8 cellular contexts compared by ENCODE assay signal in genomic region chrX:136496359-136496767, GRCh38. TPM values are rescaled to one million over a fixed set of nuclear protein-coding genes. Genes with fewer than 3 reads are reported as not detected.
DNase-seq lines count a peak whose midpoint lies in the region; ATAC-seq and TF ChIP-seq lines count a peak whose summit lies in the region.

No MANE protein-coding gene starts in this region.

- WGBS in lung, 2 donors = 0 to 44% methylated on average over 12 of the region's 12 CpGs

- DNase-seq in left ventricle myocardium inferior = no peak
- DNase-seq in Right ventricle myocardium inferior (ENCODE audit: missing footprints) = no peak
- no peak for DNase-seq in astrocyte of the cerebellum (ENCODE audit: low read depth)
- no peak for DNase-seq in lung (ENCODE audit: low spot score)
- DNase-seq in NCI-H2196 (lab: John Stamatoyannopoulos, UW; ENCODE audit: unreplicated experiment) = no peak
- no peak for DNase-seq in hepatic stellate cell (ENCODE audit: low spot score)

- in situ Hi-C loops in astrocyte of the cerebellum (cut with HindIII; ENCODE audit: low sequenced_read_pairs) = no loop called here

- H3K36me3 ChIP-seq in left ventricle myocardium inferior = peaks cover 14% of the 10 kb centered on the region
- no peaks in the 10 kb centered on the region for H3K36me3 ChIP-seq in lung (ENCODE audit: control insufficient read depth in 2 of 2, insufficient read depth in 2 of 2, low read length in 2 of 2)

- peaks cover 5% of the 10 kb centered on the region for H3K27me3 ChIP-seq in left ventricle myocardium inferior (ENCODE audit: low read depth)
- H3K27me3 ChIP-seq in lung (ENCODE audit: control insufficient read depth, insufficient read depth) = no peaks in the 10 kb centered on the region

- intact Hi-C loops in left ventricle myocardium inferior (cut with micrococcal nuclease) = no loop called here
- intact Hi-C loops in Right ventricle myocardium inferior (cut with DNase I) = loop anchor here (10.0 kb wide), 2 partner anchors 242 to 332 kb away; partner anchors contain the start of gene MAP7D3

- H3K4me1 ChIP-seq in left ventricle myocardium inferior = peaks cover 27% of the 10 kb centered on the region
- no peaks in the 10 kb centered on the region for H3K4me1 ChIP-seq in lung (ENCODE audit: control insufficient read depth in 2 of 2, insufficient read depth in 2 of 2, low read length in 2 of 2)

- H3K4me3 ChIP-seq in left ventricle myocardium inferior (peak overlapping the region; percentile 77), astrocyte of the cerebellum (ENCODE audit: low read depth, low read length) (peak overlapping the region; percentile 66), lung (peak overlapping the region; percentile 44)

- TF ChIP-seq CTCF in left ventricle myocardium inferior (IDR thresholded peaks at IDR 0.05; ENCODE audit: borderline replicate concordance) (no peak), astrocyte of the cerebellum (IDR thresholded peaks at IDR 0.05; ENCODE audit: low read depth, low read length, missing control alignments) (no peak), lung (IDR thresholded peaks at IDR 0.05; ENCODE audit: control extremely low read depth, extremely low read depth) (no peak)

- no peaks in the 10 kb centered on the region for H3K9me3 ChIP-seq in left ventricle myocardium inferior (replicated peaks)
- H3K9me3 ChIP-seq in lung (ENCODE audit: control insufficient read depth in 2 of 2, insufficient read depth in 1 of 2, low read length in 1 of 2) = no peaks in the 10 kb centered on the region

- ATAC-seq in Right ventricle myocardium inferior (no peak), lung (ENCODE audit: insufficient read depth, low FRiP score) (no peak), HG03196 (IDR thresholded peaks at IDR 0.05; ENCODE audit: unreplicated experiment) (no peak), HG02970 (IDR thresholded peaks at IDR 0.05; ENCODE audit: low FRiP score, unreplicated experiment) (no peak)

- H3K27ac ChIP-seq in left ventricle myocardium inferior (replicated peaks) = peak overlapping the region; percentile 97
- H3K27ac ChIP-seq in lung (ENCODE audit: low read depth in 1 of 2, low read length in 1 of 2) = peak overlapping the region; percentile 87 to 95

RNA-seq across cellular contexts. Expression of gene HTATSF1, which starts 1.0 kb away (rescaled TPM):
- total RNA-seq in left ventricle myocardium inferior (63.6 TPM), Right ventricle myocardium inferior (57.3 TPM), lung (10 to 100 TPM; 23.7 to 54.1 TPM)
- 10 to 100 TPM; 22.0 to 27.0 TPM for polyA plus RNA-seq in lung

RNA-seq across cellular contexts. Expression of gene BRS3, which starts 8.6 kb away (rescaled TPM):
- total RNA-seq in left ventricle myocardium inferior = not detected
- not detected for total RNA-seq in Right ventricle myocardium inferior
- total RNA-seq in lung = not detected
- not detected for polyA plus RNA-seq in lung

RNA-seq across cellular contexts. Expression of gene VGLL1, which starts 35.7 kb away (rescaled TPM):
- total RNA-seq in left ventricle myocardium inferior (not detected), Right ventricle myocardium inferior (not detected), lung (10 to 100 TPM in 1 of 2 donors, under 1 TPM in 1; 0.40 to 13.8 TPM)
- polyA plus RNA-seq in lung = 1 to 10 TPM; 2.1 to 2.4 TPM
